In the genomic region with DNA sequence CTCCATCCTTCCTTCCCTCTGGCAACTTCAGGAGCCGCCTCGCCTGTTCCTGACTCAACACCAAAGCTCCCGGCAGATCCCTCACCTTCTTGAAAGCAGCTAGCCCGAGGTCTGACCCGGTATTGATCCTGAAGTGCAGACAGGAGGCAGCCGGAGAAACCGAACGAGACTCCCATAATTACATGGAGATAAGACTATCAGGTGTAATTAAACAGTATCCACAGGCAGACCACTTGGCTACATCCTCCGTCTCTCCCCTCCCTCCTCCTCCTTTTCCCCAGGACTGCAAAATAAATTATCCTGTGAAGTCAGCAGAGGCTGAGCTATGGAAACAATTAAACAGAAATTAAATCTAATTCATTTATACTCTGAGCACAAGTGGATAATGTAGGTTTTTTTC, we compare ENCODE assay signal across 23 cellular contexts.
"Had no signal": no experiment of that assay in that cellular context is flagged by ENCODE, and none has a peak within 500 bp of the region (broad histone marks: within the 10 kb centered on the region; RNA-seq: fewer than 3 reads in every experiment).

No MANE protein-coding gene starts in this region.

- H3K4me1 ChIP-seq: breast epithelium, foreskin keratinocyte, heart right ventricle, left ventricle myocardium inferior had no signal

- H3K4me3 ChIP-seq: breast epithelium, esophagus muscularis mucosa, heart right ventricle, left ventricle myocardium inferior, lung, mucosa of descending colon, sigmoid colon, thoracic aorta, uterus had no signal

- DNase-seq: activated CD4-positive, alpha-beta T cell treated with anti-CD3 and anti-CD28 coated beads for 1 hour; activated CD4-positive, alpha-beta T cell treated with anti-CD3 and anti-CD28 coated beads, Interleukin-2, amount 50 U/mL, for 1 hour; activated CD8-positive, alpha-beta T cell treated with anti-CD3 and anti-CD28 coated beads for 36 hours; activated gamma-delta T cell treated with Interleukin-2 at 50 U/mL for 16 hours; activated naive CD4-positive, alpha-beta T cell treated with anti-CD3 and anti-CD28 coated beads, Interleukin-2, amount 50 U/mL, for 16 hours; activated T-cell treated with anti-CD3 and anti-CD28 coated beads, Interleukin-2, amount 50 U/mL, for 4 hours; amniotic stem cell; central memory CD4-positive, alpha-beta T cell; foreskin keratinocyte; heart right ventricle; left ventricle myocardium inferior; mucosa of descending colon; sigmoid colon; small intestine; stimulated activated CD4-positive, alpha-beta T cell treated with anti-CD3 and anti-CD28 coated beads, Interleukin-4, amount 100 ng/mL, for 24 hours; T1000; trophoblast cell; uterus had no signal

- H3K27me3 ChIP-seq: sigmoid colon, uterus had no signal

- H3K9me3 ChIP-seq: esophagus muscularis mucosa, mucosa of descending colon, neutrophil, sigmoid colon, thoracic aorta, uterus had no signal

- H3K36me3 ChIP-seq: breast epithelium, esophagus muscularis mucosa, heart right ventricle, left ventricle myocardium inferior, neutrophil, thoracic aorta, uterus had no signal

- H3K27ac ChIP-seq: breast epithelium, esophagus muscularis mucosa, foreskin keratinocyte, heart right ventricle, left ventricle myocardium inferior, neutrophil, sigmoid colon, thoracic aorta had no signal
